ENCODE assay signal across 9 cellular contexts in the genomic region with DNA sequence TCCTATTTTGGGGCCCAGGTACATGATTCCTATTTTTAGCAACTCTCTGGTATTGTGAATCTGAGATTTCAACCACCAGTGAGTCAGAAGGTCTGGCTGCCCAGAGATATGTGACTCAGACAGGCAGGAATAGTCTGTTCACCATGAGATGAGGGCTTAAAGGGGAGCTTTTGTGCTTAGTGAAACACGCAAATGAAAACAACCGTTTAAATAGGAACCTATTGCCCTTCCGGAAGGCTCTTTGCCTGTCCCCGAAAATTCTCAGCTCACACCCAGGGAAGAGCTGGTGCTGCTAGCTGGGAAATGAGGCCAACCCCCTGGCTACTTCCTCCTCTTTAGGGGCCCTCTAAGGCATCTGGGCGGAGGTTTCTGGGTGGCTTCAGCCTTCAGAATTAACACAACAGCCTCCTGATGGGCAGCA.
DNase-seq lines count a peak whose midpoint lies in the region; ATAC-seq and TF ChIP-seq lines count a peak whose summit lies in the region.
"Had no signal": no experiment of that assay in that cellular context is flagged by ENCODE, and none has a peak within 500 bp of the region (broad histone marks: within the 10 kb centered on the region; RNA-seq: fewer than 3 reads in every experiment).

No MANE protein-coding gene starts in this region.

- peaks cover 32 to 61% of the 10 kb centered on the region in 2 donors for H3K27me3 Mint-ChIP-seq in effector memory CD8-positive, alpha-beta T cell

- no peak overlapping the region for H3K4me3 Mint-ChIP-seq in effector memory CD8-positive, alpha-beta T cell
- H3K4me3 Mint-ChIP-seq: T-helper 1 cell treated with Interleukin-12 subunit alpha and Interleukin-12 subunit beta and Interleukin-4 antibody, amounts not matched to agents 30 μg/mL and 1 μg/mL, for 36 hours had no signal

- H3K27ac Mint-ChIP-seq in effector memory CD8-positive, alpha-beta T cell = no peak overlapping the region
- H3K27ac Mint-ChIP-seq: T-helper 1 cell treated with Interleukin-12 subunit alpha and Interleukin-12 subunit beta and Interleukin-4 antibody, amounts not matched to agents 30 μg/mL and 1 μg/mL, for 36 hours had no signal

- TF ChIP-seq CTCF in retinal pigment epithelial cell (conservative IDR thresholded peaks at IDR 0.05; ENCODE audit: low read depth, low read length) = no peak

- no peaks in the 10 kb centered on the region for H3K36me3 Mint-ChIP-seq in effector memory CD8-positive, alpha-beta T cell (ENCODE audit: insufficient read depth)

- H3K9me3 Mint-ChIP-seq in effector memory CD8-positive, alpha-beta T cell = no peaks in the 10 kb centered on the region
- H3K9me3 Mint-ChIP-seq: T-helper 1 cell treated with Interleukin-12 subunit alpha and Interleukin-12 subunit beta and Interleukin-4 antibody, amounts not matched to agents 30 μg/mL and 1 μg/mL, for 36 hours had no signal

- peak; percentile 90 for ATAC-seq in GM18498 (IDR thresholded peaks at IDR 0.05; ENCODE audit: unreplicated experiment)
- ATAC-seq in HG02623 (IDR thresholded peaks at IDR 0.05; ENCODE audit: unreplicated experiment) = peak; percentile 72
- ATAC-seq in esophagus mucosa = peak; percentile 91
- no peak for ATAC-seq in effector memory CD8-positive, alpha-beta T cell (replicated peaks)

- DNase-seq in NOMO-1 treated with DMSO at 0.1 percent for 48 hours (lab: John Stamatoyannopoulos, UW; ENCODE audit: unreplicated experiment) = peak; percentile 91
- DNase-seq in retinal pigment epithelial cell (ENCODE audit: low read depth) = peak; percentile 90
- no peak for DNase-seq in effector memory CD8-positive, alpha-beta T cell
- DNase-seq in NCI-H510A (lab: John Stamatoyannopoulos, UW) = no peak
- no peak for DNase-seq in germinal center (ENCODE audit: low spot score)

- no peak overlapping the region for H3K4me3 ChIP-seq in retinal pigment epithelial cell (ENCODE audit: low read length)

- H3K4me1 Mint-ChIP-seq in effector memory CD8-positive, alpha-beta T cell (ENCODE audit: low read depth in 2 of 2) = no peaks in the 10 kb centered on the region

Comparison
In these comparisons a context has a peak if more than half of its experiments do, and no peak if none do; other contexts are left out.
1. DNase-seq: peak in NOMO-1 treated with DMSO at 0.1 percent for 48 hours (single experiment) and retinal pigment epithelial cell (single experiment); none in effector memory CD8-positive, alpha-beta T cell (0 of 3), NCI-H510A (single experiment) and germinal center (single experiment).